Comparison of ENCODE assay signal across 17 cellular contexts in the genomic region with DNA sequence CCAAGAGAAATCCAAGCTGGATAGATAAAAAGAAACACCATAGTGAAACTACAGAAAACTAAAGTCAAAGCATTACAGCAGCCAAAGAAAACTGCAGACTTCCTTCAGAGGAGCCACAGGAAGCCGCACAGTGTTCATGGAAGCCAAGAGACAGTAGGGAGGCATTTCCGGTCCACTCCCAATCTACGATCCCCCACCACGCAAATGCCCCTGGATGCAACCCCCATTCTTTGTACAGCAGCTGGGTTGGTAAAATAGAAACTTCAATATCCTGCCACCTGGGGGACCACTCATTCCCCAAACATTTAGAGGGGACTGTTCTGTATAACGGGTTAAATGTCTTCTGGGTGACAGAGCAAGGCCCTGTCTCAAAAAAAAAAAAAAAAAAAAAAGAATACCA. TPM values are rescaled to one million over a fixed set of nuclear protein-coding genes. Genes with fewer than 3 reads are reported as not detected.
DNase-seq lines count a peak whose midpoint lies in the region; ATAC-seq and TF ChIP-seq lines count a peak whose summit lies in the region.
"Had no signal": no experiment of that assay in that cellular context is flagged by ENCODE, and none has a peak within 500 bp of the region (broad histone marks: within the 10 kb centered on the region; RNA-seq: fewer than 3 reads in every experiment).

No MANE protein-coding gene starts in this region.

- H3K4me3 Mint-ChIP-seq in nephron = no peak overlapping the region

- H3K4me1 Mint-ChIP-seq in nephron = peaks cover 20% of the 10 kb centered on the region

- DNase-seq in NOMO-1 treated with DMSO at 0.1 percent for 48 hours (lab: John Stamatoyannopoulos, UW; ENCODE audit: unreplicated experiment) = peak; percentile 8
- DNase-seq in NOMO-1 treated with dmso at 0.1 percent for 144 hours (lab: John Stamatoyannopoulos, UW; ENCODE audit: unreplicated experiment) = no peak
- DNase-seq in HT1080 (ENCODE audit: low read depth) = peak; percentile 77
- DNase-seq in astrocyte of the spinal cord (ENCODE audit: low read depth, low spot score) = peak; percentile 73
- DNase-seq in NCI-H1930 (lab: John Stamatoyannopoulos, UW) = no peak
- no peak for DNase-seq in NCI-H345 treated with DMSO at 0.1 percent for 48 hours (lab: John Stamatoyannopoulos, UW; ENCODE audit: unreplicated experiment)
- DNase-seq: activated gamma-delta T cell, GDM1, NCI-H1048, nucleus accumbens had no signal

- H3K36me3 Mint-ChIP-seq in nephron (ENCODE audit: low read depth) = peaks cover 4% of the 10 kb centered on the region

- TF ChIP-seq CTCF in astrocyte of the spinal cord (IDR thresholded peaks at IDR 0.05; ENCODE audit: low read depth, low read length) (peak; percentile 33), nephron (IDR thresholded peaks at IDR 0.05; ENCODE audit: unreplicated experiment in 3 of 3) (no peak)

- no peak for ATAC-seq in esophagus mucosa
- ATAC-seq: HCT116 had no signal

- H3K27ac Mint-ChIP-seq in nephron = peak overlapping the region in 2 of 3 experiments; percentile 41 to 61

- in situ Hi-C loops in astrocyte of the spinal cord (cut with HindIII; ENCODE audit: low sequenced_read_pairs) = no loop called here

- H3K27me3 Mint-ChIP-seq in nephron (ENCODE audit: low read depth) = peaks cover 17% of the 10 kb centered on the region

- H3K9me3 Mint-ChIP-seq in nephron = peaks cover 15% of the 10 kb centered on the region

- H3K4me3 ChIP-seq in astrocyte of the spinal cord (ENCODE audit: low read depth, low read length) = no peak overlapping the region
- H3K4me3 ChIP-seq: tibial artery had no signal

RNA-seq across cellular contexts. Expression of a gene that starts 43.9 kb away (rescaled TPM):
- not detected in 2 replicates for total RNA-seq in HT1080 (2014; rRNA removed; shearing (Covaris generic))
- polyA plus RNA-seq in HT1080 (2015; cell fraction: cytosol; rRNA removed) = not detected in 2 replicates
- polyA plus RNA-seq in HT1080 (2015; cell fraction: nucleus; rRNA removed) = 0.07 TPM in 1 of 2 replicates, not detected in the other
- total RNA-seq in esophagus mucosa = 0.08 TPM
- total RNA-seq: activated CD8-positive, alpha-beta memory T cell treated with anti-CD3 and anti-CD28 coated beads for 36 hours; fibroblast of lung; mononuclear cell had no signal
- polyA plus RNA-seq: fibroblast of lung had no signal

RNA-seq across cellular contexts. Expression of a gene that starts 46.4 kb away (rescaled TPM):
- total RNA-seq in HT1080 (2014; rRNA removed; shearing (Covaris generic)) = 73.1 and 77.6 TPM in 2 replicates
- polyA plus RNA-seq in HT1080 (2015; cell fraction: cytosol; rRNA removed) = 52.9 and 60.4 TPM in 2 replicates
- polyA plus RNA-seq in HT1080 (2015; cell fraction: nucleus; rRNA removed) = 284 and 361 TPM in 2 replicates
- 35.8 TPM for total RNA-seq in esophagus mucosa

RNA-seq across cellular contexts. Expression of a gene that starts 58.3 kb away (rescaled TPM):
- total RNA-seq in HT1080 (2014; rRNA removed; shearing (Covaris generic)) = not detected in 2 replicates
- not detected in 2 replicates for polyA plus RNA-seq in HT1080 (2015; cell fraction: cytosol; rRNA removed)
- not detected in 2 replicates for polyA plus RNA-seq in HT1080 (2015; cell fraction: nucleus; rRNA removed)
- total RNA-seq in esophagus mucosa = not detected
- total RNA-seq: activated CD8-positive, alpha-beta memory T cell treated with anti-CD3 and anti-CD28 coated beads for 36 hours; fibroblast of lung; mononuclear cell had no signal
- polyA plus RNA-seq: fibroblast of lung had no signal

Comparison
In these comparisons a context has a peak if more than half of its experiments do, and no peak if none do; other contexts are left out.
1. DNase-seq: peak in NOMO-1 treated with DMSO at 0.1 percent for 48 hours (single experiment), HT1080 (single experiment) and astrocyte of the spinal cord (single experiment); none in NOMO-1 treated with dmso at 0.1 percent for 144 hours (single experiment), NCI-H1930 (0 of 2) and NCI-H345 treated with DMSO at 0.1 percent for 48 hours (single experiment).